ENCODE assay signal across 1 cellular context in the genomic region with DNA sequence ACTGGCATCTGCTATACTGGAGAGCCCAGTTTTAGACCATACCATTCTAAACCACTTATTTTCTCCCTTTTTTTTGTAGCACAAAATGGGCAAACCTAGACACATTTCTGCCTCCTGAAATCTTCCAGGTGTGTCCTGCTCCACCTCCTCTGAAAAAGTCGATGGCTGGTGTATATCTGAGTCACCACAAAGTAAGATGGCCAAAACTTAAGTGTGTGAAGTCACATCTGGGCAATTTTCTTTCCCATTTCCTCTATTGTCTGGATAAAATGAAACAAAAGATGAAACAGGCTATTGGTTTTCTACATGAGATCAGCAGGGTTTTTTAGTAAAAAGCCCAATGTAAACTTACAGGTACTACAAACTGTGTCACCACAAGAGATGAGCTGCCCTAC.
TF ChIP-seq lines count a peak whose summit lies in the region.

No MANE protein-coding gene starts in this region.

TF ChIP-seq in GM12878, 131 proteins besides CTCF, POLR2A, EP300 and RAD21 (continued from another document):
- TF ChIP-seq REST (IDR thresholded peaks at IDR 0.05; ENCODE audit: low read depth, low read length) (no peak), TCF7 (IDR thresholded peaks at IDR 0.05; ENCODE audit: borderline replicate concordance) (peak; percentile 38; the same call in 1 of the 2 replicates), IKZF2 (IDR thresholded peaks at IDR 0.05) (peak in 1 of 2 experiments; percentile 69; a peak in 3 of 4 replicates), EED (IDR thresholded peaks at IDR 0.05; ENCODE audit: low read depth) (peak; percentile 88), SREBF1 (IDR thresholded peaks at IDR 0.05; ENCODE audit: low read length) (no peak), BRCA1 (IDR thresholded peaks at IDR 0.05; ENCODE audit: low read depth, low read length) (no peak), MTA3 (IDR thresholded peaks at IDR 0.05; ENCODE audit: borderline replicate concordance, low read length) (peak; percentile 48; the same call in 1 of the 2 replicates), RUNX3 (IDR thresholded peaks at IDR 0.05; ENCODE audit: low read length) (peak; percentile 82), ETV6 (conservative IDR thresholded peaks at IDR 0.05 in 1 of 2, IDR thresholded peaks at IDR 0.05 in 1 of 2; ENCODE audit: borderline replicate concordance in 1 of 2, low read depth in 1 of 2) (peak in 1 of 2 experiments; percentile 65; a peak in 1 of 4 replicates), JUNB (IDR thresholded peaks at IDR 0.05) (peak; percentile 58), ZZZ3 (IDR thresholded peaks at IDR 0.05; ENCODE audit: control insufficient read depth, insufficient read length, low read depth) (no peak), NFIC (IDR thresholded peaks at IDR 0.05; ENCODE audit: low read depth, low read length) (peak; percentile 79), BCL11A (IDR thresholded peaks at IDR 0.05; ENCODE audit: low read depth, low read length) (no peak), SPI1 (IDR thresholded peaks at IDR 0.05; ENCODE audit: borderline replicate concordance, insufficient read depth, low read depth, low read length) (peak; percentile 75), USF1 (IDR thresholded peaks at IDR 0.05; ENCODE audit: borderline replicate concordance, extremely low read length, insufficient read depth, low read depth, low read length) (no peak), E2F4 (IDR thresholded peaks at IDR 0.05; ENCODE audit: low read depth, low read length) (no peak), ATF7 (IDR thresholded peaks at IDR 0.05; ENCODE audit: low read depth) (0 out of 2 replicates have a peak, but pooled peaks have one; percentile 29), FOXM1 (IDR thresholded peaks at IDR 0.05; ENCODE audit: low read depth, low read length) (peak; percentile 69; the same call in 1 of the 2 replicates)
TF ChIP-seq in GM12878: peak in this region for 15.
